9 cellular contexts compared by ENCODE assay signal in the genomic region with DNA sequence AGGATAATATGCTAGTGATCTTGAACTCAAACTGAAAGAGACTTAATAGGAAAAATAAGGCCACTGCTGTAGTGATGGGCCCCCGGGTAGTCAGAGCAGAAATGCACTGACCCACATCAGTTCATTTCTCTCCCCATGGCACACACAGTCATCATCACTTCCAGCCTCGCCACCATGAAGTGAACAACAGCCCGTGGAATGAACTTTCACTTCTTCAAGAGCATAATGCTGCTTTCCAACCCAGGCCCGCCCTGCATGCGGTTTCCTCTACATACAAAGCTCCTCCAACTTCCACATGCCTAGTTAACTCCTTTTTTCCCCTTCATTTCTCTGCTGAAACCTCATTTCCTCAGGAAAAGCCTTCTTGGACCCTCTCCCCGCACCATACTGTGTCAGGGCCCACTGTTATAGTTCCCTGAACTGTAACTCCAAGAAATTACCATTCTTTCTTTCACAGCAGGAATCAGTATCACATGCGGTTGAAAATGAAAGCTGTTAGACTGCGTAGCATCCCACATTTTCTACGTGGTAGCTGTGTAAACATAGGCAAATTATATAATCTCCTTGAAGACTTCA.
DNase-seq lines count a peak whose midpoint lies in the region; ATAC-seq and TF ChIP-seq lines count a peak whose summit lies in the region.
"Had no signal": no experiment of that assay in that cellular context is flagged by ENCODE, and none has a peak within 500 bp of the region (broad histone marks: within the 10 kb centered on the region; RNA-seq: fewer than 3 reads in every experiment).

No MANE protein-coding gene starts in this region.

- H3K4me3 ChIP-seq in astrocyte of the cerebellum (ENCODE audit: low read depth, low read length): peak overlapping the region; percentile 10
- peak overlapping the region; percentile 41 for H3K4me3 ChIP-seq in lower lobe of right lung
- H3K4me3 ChIP-seq in endodermal cell (ENCODE audit: low read length): no peak overlapping the region

- H3K9me3 ChIP-seq in lower lobe of right lung (no peaks in the 10 kb centered on the region), endodermal cell (ENCODE audit: control insufficient read depth, low read length) (no peaks in the 10 kb centered on the region)

- H3K36me3 ChIP-seq in lower lobe of right lung (no peaks in the 10 kb centered on the region), endodermal cell (ENCODE audit: control insufficient read depth, insufficient read depth, low read length) (no peaks in the 10 kb centered on the region)

- H3K4me1 ChIP-seq in lower lobe of right lung: peaks cover 26% of the 10 kb centered on the region
- no peaks in the 10 kb centered on the region for H3K4me1 ChIP-seq in endodermal cell (ENCODE audit: control insufficient read depth, insufficient read depth, low read length)

- H3K27ac Mint-ChIP-seq in endodermal cell: no peak overlapping the region
- H3K27ac Mint-ChIP-seq: brain had no signal

- 73 to 89% methylated on average over 7 to 9 of the region's 9 CpGs for WGBS in endodermal cell (ENCODE audit: insufficient coverage in 1 of 2, insufficient read length in 1 of 2), 2 experiments

- H3K27me3 ChIP-seq in lower lobe of right lung (ENCODE audit: low read depth): no peaks in the 10 kb centered on the region
- no peaks in the 10 kb centered on the region for H3K27me3 ChIP-seq in endodermal cell (ENCODE audit: control insufficient read depth, insufficient read depth, low read length, poor library complexity, severe bottlenecking)

- TF ChIP-seq CTCF in astrocyte of the cerebellum (IDR thresholded peaks at IDR 0.05; ENCODE audit: low read depth, low read length, missing control alignments): no peak
- no peak for TF ChIP-seq CTCF in lower lobe of right lung (IDR thresholded peaks at IDR 0.05)
- TF ChIP-seq CTCF in endodermal cell (conservative IDR thresholded peaks at IDR 0.05): no peak

- no peaks in the 10 kb centered on the region for H3K4me1 Mint-ChIP-seq in endodermal cell
- H3K4me1 Mint-ChIP-seq: brain had no signal

- peak; percentile 19 for DNase-seq in RKO (ENCODE audit: low spot score)
- peak; percentile 57 for DNase-seq in astrocyte of the cerebellum (ENCODE audit: low read depth)
- peak; percentile 79 for DNase-seq in lower lobe of right lung
- peak; percentile 50 for DNase-seq in stimulated activated naive CD4-positive, alpha-beta T cell treated with Interleukin-2 at 50 U/mL for 16 hours (lab: John Stamatoyannopoulos, UW)
- DNase-seq in cerebellar nuclear complex (lab: John Stamatoyannopoulos, UW): no peak
- DNase-seq in endodermal cell: no peak

- H3K27me3 Mint-ChIP-seq in endodermal cell (ENCODE audit: insufficient read depth): no peaks in the 10 kb centered on the region
- H3K27me3 Mint-ChIP-seq: brain had no signal

- no peak overlapping the region for H3K4me3 Mint-ChIP-seq in endodermal cell
- H3K4me3 Mint-ChIP-seq: brain had no signal

- H3K9me3 Mint-ChIP-seq in endodermal cell: no peaks in the 10 kb centered on the region
- H3K9me3 Mint-ChIP-seq: brain had no signal

- H3K27ac ChIP-seq in lower lobe of right lung (peak overlapping the region; percentile 84), endodermal cell (ENCODE audit: low read depth, low read length) (no peak overlapping the region)

- intact Hi-C loops in lower lobe of right lung (cut with DNase I): no loop called here

- ATAC-seq in GM18870 (IDR thresholded peaks at IDR 0.05; ENCODE audit: unreplicated experiment) (peak; percentile 66), HG02981 (IDR thresholded peaks at IDR 0.05; ENCODE audit: unreplicated experiment) (peak; percentile 80), lower lobe of right lung (peak; percentile 82 to 87)

- no peak overlapping the region for H3K9ac ChIP-seq in endodermal cell (ENCODE audit: extremely low read depth, low read length, poor library complexity, severe bottlenecking)

- H3K36me3 Mint-ChIP-seq in endodermal cell (ENCODE audit: low read depth): no peaks in the 10 kb centered on the region
- H3K36me3 Mint-ChIP-seq: brain had no signal

- in situ Hi-C loops in astrocyte of the cerebellum (cut with HindIII; ENCODE audit: low sequenced_read_pairs): no loop called here

Comparison
In these comparisons a context has a peak if more than half of its experiments do, and no peak if none do; other contexts are left out.
1. DNase-seq: peak in RKO (single experiment), astrocyte of the cerebellum (single experiment), lower lobe of right lung (single experiment) and stimulated activated naive CD4-positive, alpha-beta T cell treated with Interleukin-2 at 50 U/mL for 16 hours (single experiment); none in cerebellar nuclear complex (0 of 2) and endodermal cell (single experiment).
2. Peak in every context shown above with its lines, with median percentiles within 50 percentile points of each other: ATAC-seq.